ENCODE assay signal across 9 cellular contexts in genomic region chr7:23473848-23474097, GRCh38. TPM values are rescaled to one million over a fixed set of nuclear protein-coding genes. Genes with fewer than 3 reads are reported as not detected.
DNase-seq lines count a peak whose midpoint lies in the region; ATAC-seq, FAIRE-seq and TF ChIP-seq lines count a peak whose summit lies in the region.
"Had no signal": no experiment of that assay in that cellular context is flagged by ENCODE, and none has a peak within 500 bp of the region (broad histone marks: within the 10 kb centered on the region; RNA-seq: fewer than 3 reads in every experiment).

No MANE protein-coding gene starts in this region.

- H3K4me1 ChIP-seq in A549 (peaks cover 34% of the 10 kb centered on the region), thymus (ENCODE audit: control insufficient read depth, insufficient read depth, low read length) (peaks cover 19% of the 10 kb centered on the region)

- H3K27ac ChIP-seq in A549: peak overlapping the region; percentile 97
- H3K27ac ChIP-seq in thymus (ENCODE audit: low read depth): peak overlapping the region; percentile 18

- peak overlapping the region; percentile 89 for H3K4me2 ChIP-seq in A549

- TF ChIP-seq CTCF in A549 (IDR thresholded peaks at IDR 0.05) (no peak), fibroblast of pulmonary artery (IDR thresholded peaks at IDR 0.05; ENCODE audit: low read length, missing control alignments) (no peak)

- no peak for TF ChIP-seq RAD21 in A549 (conservative IDR thresholded peaks at IDR 0.05 in 1 of 2, IDR thresholded peaks at IDR 0.05 in 1 of 2)

- H3K27me3 ChIP-seq in thymus (ENCODE audit: control insufficient read depth, insufficient read depth): peaks cover 67% of the 10 kb centered on the region

- H3K36me3 ChIP-seq in thymus (ENCODE audit: control insufficient read depth, insufficient read depth): no peaks in the 10 kb centered on the region

- H3K9me3 ChIP-seq in A549 (no peaks in the 10 kb centered on the region), thymus (ENCODE audit: control insufficient read depth) (no peaks in the 10 kb centered on the region)

- POLR2A ChIA-PET in A549 (lab: Yijun Ruan, JAX): interaction anchor here (1.6 kb wide), 1 partner anchor 175 kb away, joined by 6 read pairs; the partner anchor contains the start of gene MALSU1

- DNase-seq in A549 (ENCODE audit: low read depth in 1 of 2, low spot score in 1 of 2) (no peak), NCI-H510A (lab: John Stamatoyannopoulos, UW) (peak; percentile 62), fibroblast of pulmonary artery (ENCODE audit: low read depth) (no peak), midbrain (lab: John Stamatoyannopoulos, UW) (no peak)

- CTCF ChIA-PET in A549 (lab: Yijun Ruan, JAX): interaction anchor here (0.6 to 2.0 kb wide), 5 partner anchors 13 to 201 kb away, joined by 3 to 6 read pairs (median 5); no protein-coding TSS in a partner anchor

- no peak for TF ChIP-seq POLR2A in A549 (IDR thresholded peaks at IDR 0.05; ENCODE audit: low read length)

- ATAC-seq in A549 (peak; percentile 37 to 61), GM19463 (IDR thresholded peaks at IDR 0.05; ENCODE audit: unreplicated experiment) (peak; percentile 14), HG03442 (IDR thresholded peaks at IDR 0.05; ENCODE audit: unreplicated experiment) (no peak), HG03469 (IDR thresholded peaks at IDR 0.05; ENCODE audit: unreplicated experiment) (no peak)

- WGBS in A549 (ENCODE audit: missing lambda C conversion rate): 0% methylated on average over 4 of the region's 24 CpGs
- whole genome bisulfite sequencing in thymus: 2% methylated on average over 24 of the region's 24 CpGs

- FAIRE-seq in A549 (lab: Jason Lieb, UNC): no peak
- FAIRE-seq: endometrium had no signal

- H3K4me3 ChIP-seq in A549 (peak overlapping the region; percentile 80), fibroblast of pulmonary artery (replicated peaks; ENCODE audit: low read depth, low read length) (peak overlapping the region; percentile 72), thymus (ENCODE audit: low read length) (peak overlapping the region; percentile 52)

- no peak for TF ChIP-seq EP300 in A549 (IDR thresholded peaks at IDR 0.05)

TF ChIP-seq in A549, 52 proteins besides CTCF, POLR2A, EP300 and RAD21:
- TF ChIP-seq HEYL (CRISPR knock-in tag; IDR thresholded peaks at IDR 0.05) (no peak), POLR2AphosphoS2 (conservative IDR thresholded peaks at IDR 0.05; ENCODE audit: low read length) (no peak)
TF ChIP-seq in A549: peak in this region for 0.

RNA-seq across cellular contexts. Expression of gene IGF2BP3, which starts 3.5 kb away (rescaled TPM):
- polyA plus RNA-seq in A549 (2011; rRNA removed) (47.2 and 62.0 TPM in 2 replicates), A549 (2017; fragmentation: RNase III; extraction: RNeasy Plus Mini Kit Qiagen cat#74134 plus additional on column Dnase treatment) (26.7 to 30.4 TPM (median 30.1 TPM) in 3 replicates), thymus (3.4 TPM)
- polyA plus RNA-seq in A549 (2012; cell fraction: cytosol; rRNA removed): 12.0 and 12.1 TPM in 2 replicates
- 27.3 and 36.5 TPM in 2 replicates for polyA plus RNA-seq in A549 (2012; cell fraction: nucleus; rRNA removed)
- 50.5 and 51.7 TPM in 2 replicates for polyA minus RNA-seq in A549 (2011; rRNA and poly(A)+ RNA removed)

RNA-seq across cellular contexts. Expression of gene TRA2A, which starts 58.0 kb away (rescaled TPM):
- polyA plus RNA-seq in A549 (2011; rRNA removed) (85.5 and 90.8 TPM in 2 replicates), A549 (2017; fragmentation: RNase III; extraction: RNeasy Plus Mini Kit Qiagen cat#74134 plus additional on column Dnase treatment) (111 to 113 TPM (median 113 TPM) in 3 replicates), thymus (160 TPM)
- 47.7 and 53.3 TPM in 2 replicates for polyA plus RNA-seq in A549 (2012; cell fraction: cytosol; rRNA removed)
- polyA plus RNA-seq in A549 (2012; cell fraction: nucleus; rRNA removed): 25.0 and 42.5 TPM in 2 replicates
- polyA minus RNA-seq in A549 (2011; rRNA and poly(A)+ RNA removed): 80.3 and 83.0 TPM in 2 replicates

Comparison
In these comparisons a context has a peak if more than half of its experiments do, and no peak if none do; other contexts are left out.
1. ATAC-seq: peak in A549 (2 of 2) and GM19463 (single experiment); none in HG03442 (single experiment) and HG03469 (single experiment).
2. Peak in every context shown above with its lines, with median percentiles within 50 percentile points of each other: H3K4me3 ChIP-seq.